In genomic region chr3:165194477-165195135, GRCh38 we compare ENCODE assay signal across 16 cellular contexts. TPM values are rescaled to one million over a fixed set of nuclear protein-coding genes. Genes with fewer than 3 reads are reported as not detected.
DNase-seq lines count a peak whose midpoint lies in the region; ATAC-seq, FAIRE-seq and TF ChIP-seq lines count a peak whose summit lies in the region.
"Had no signal": no experiment of that assay in that cellular context is flagged by ENCODE, and none has a peak within 500 bp of the region (broad histone marks: within the 10 kb centered on the region; RNA-seq: fewer than 3 reads in every experiment).

No MANE protein-coding gene starts in this region.

- H3K27ac Mint-ChIP-seq in activated naive CD4-positive, alpha-beta T cell treated with anti-CD3 and anti-CD28 coated beads, Interleukin-2, amount 10 ng/mL, durations not matched to agents 7 days and 5 days: peak overlapping the region; percentile 79
- H3K27ac Mint-ChIP-seq in activated naive CD4-positive, alpha-beta T cell treated with anti-CD3 and anti-CD28 coated beads, Interleukin-2, amount 50 U/mL, for 72 hours: no peak overlapping the region
- H3K27ac Mint-ChIP-seq: activated CD8-positive, alpha-beta T cell treated with anti-CD3 and anti-CD28 coated beads, Interleukin-2, amount 10 ng/mL, durations not matched to agents 7 days and 5 days; memory B cell had no signal

- FAIRE-seq in RCC 7860 (lab: Jason Lieb, UNC): no peak
- FAIRE-seq: GM12891 had no signal

- TF ChIP-seq EP300 in suprapubic skin (IDR thresholded peaks at IDR 0.05): no peak

- H3K27me3 Mint-ChIP-seq in activated naive CD4-positive, alpha-beta T cell treated with anti-CD3 and anti-CD28 coated beads, Interleukin-2, amount 10 ng/mL, durations not matched to agents 7 days and 5 days: peaks cover 54% of the 10 kb centered on the region

- peaks cover 3% of the 10 kb centered on the region for H3K36me3 Mint-ChIP-seq in activated naive CD4-positive, alpha-beta T cell treated with anti-CD3 and anti-CD28 coated beads, Interleukin-2, amount 10 ng/mL, durations not matched to agents 7 days and 5 days
- peaks cover 11 to 19% of the 10 kb centered on the region in 2 donors for H3K36me3 Mint-ChIP-seq in activated naive CD4-positive, alpha-beta T cell treated with anti-CD3 and anti-CD28 coated beads, Interleukin-2, amount 50 U/mL, for 72 hours

- CTCF ChIA-PET in activated naive CD4-positive, alpha-beta T cell treated with anti-CD3 and anti-CD28 coated beads, Interleukin-2, amount 10 ng/mL, durations not matched to agents 7 days and 5 days (lab: Charles Lee): no interaction called here

- H3K36me3 ChIP-seq in right lobe of liver (no peaks in the 10 kb centered on the region), suprapubic skin (no peaks in the 10 kb centered on the region)
- H3K36me3 ChIP-seq: gastrocnemius medialis had no signal

- WGBS in right lobe of liver (ENCODE audit: insufficient coverage, low coverage, low lambda C conversion rate, missing lambda C conversion rate): 8% methylated on average over 16 of the region's 16 CpGs
- WGBS in suprapubic skin: 9% methylated on average over 16 of the region's 16 CpGs

- peaks cover 5% of the 10 kb centered on the region for H3K4me1 Mint-ChIP-seq in activated naive CD4-positive, alpha-beta T cell treated with anti-CD3 and anti-CD28 coated beads, Interleukin-2, amount 10 ng/mL, durations not matched to agents 7 days and 5 days

- intact Hi-C loops in right lobe of liver (cut with DNase I): no loop called here

- no peak overlapping the region for H3K4me3 Mint-ChIP-seq in activated naive CD4-positive, alpha-beta T cell treated with anti-CD3 and anti-CD28 coated beads, Interleukin-2, amount 10 ng/mL, durations not matched to agents 7 days and 5 days
- H3K4me3 Mint-ChIP-seq: activated CD8-positive, alpha-beta T cell treated with anti-CD3 and anti-CD28 coated beads, Interleukin-2, amount 10 ng/mL, durations not matched to agents 7 days and 5 days; memory B cell had no signal

- TF ChIP-seq CTCF in right lobe of liver (IDR thresholded peaks at IDR 0.05) (no peak), suprapubic skin (IDR thresholded peaks at IDR 0.05) (no peak)

- no peak for DNase-seq in activated naive CD4-positive, alpha-beta T cell treated with anti-CD3 and anti-CD28 coated beads, Interleukin-2, amount 10 ng/mL, durations not matched to agents 7 days and 5 days
- DNase-seq in activated naive CD4-positive, alpha-beta T cell treated with anti-CD3 and anti-CD28 coated beads, Interleukin-2, amount 50 U/mL, for 72 hours (ENCODE audit: low spot score in 2 of 2): no peak
- peak; percentile 26 for DNase-seq in cerebellum (ENCODE audit: low spot score)
- DNase-seq in right lobe of liver: no peak
- DNase-seq in suprapubic skin (ENCODE audit: low spot score in 2 of 2): no peak
- no peak for DNase-seq in RCC 7860 (ENCODE audit: low spot score)
- no peak for DNase-seq in DMS 273 (lab: John Stamatoyannopoulos, UW; ENCODE audit: unreplicated experiment)
- DNase-seq in NCI-H1048 (lab: John Stamatoyannopoulos, UW): no peak
- DNase-seq: activated CD8-positive, alpha-beta T cell treated with anti-CD3 and anti-CD28 coated beads, Interleukin-2, amount 10 ng/mL, durations not matched to agents 7 days and 5 days; activated naive CD4-positive, alpha-beta T cell treated with anti-CD3 and anti-CD28 coated beads, Interleukin-2, amount 50 U/mL, for 16 hours; gastrocnemius medialis; PC-9 had no signal

- ATAC-seq in activated naive CD4-positive, alpha-beta T cell treated with anti-CD3 and anti-CD28 coated beads, Interleukin-2, amount 50 U/mL, for 72 hours: no peak
- ATAC-seq in right lobe of liver: peak in 1 of 4 donors; percentile 19
- ATAC-seq: gastrocnemius medialis had no signal

- H3K27me3 ChIP-seq in right lobe of liver: peaks cover 0 to 4% of the 10 kb centered on the region in 2 donors
- peaks cover 73% of the 10 kb centered on the region for H3K27me3 ChIP-seq in suprapubic skin

- peak overlapping the region; percentile 0 to 61 (median 54) for H3K4me3 ChIP-seq in right lobe of liver
- peak overlapping the region; percentile 46 for H3K4me3 ChIP-seq in suprapubic skin
- H3K4me3 ChIP-seq: PC-9 had no signal

- no peaks in the 10 kb centered on the region for H3K9me3 Mint-ChIP-seq in activated naive CD4-positive, alpha-beta T cell treated with anti-CD3 and anti-CD28 coated beads, Interleukin-2, amount 10 ng/mL, durations not matched to agents 7 days and 5 days
- H3K9me3 Mint-ChIP-seq in activated naive CD4-positive, alpha-beta T cell treated with anti-CD3 and anti-CD28 coated beads, Interleukin-2, amount 50 U/mL, for 72 hours: peaks cover 4 to 5% of the 10 kb centered on the region in 2 donors
- H3K9me3 Mint-ChIP-seq: memory B cell had no signal

- no peak overlapping the region for H3K27ac ChIP-seq in right lobe of liver
- no peak overlapping the region for H3K27ac ChIP-seq in suprapubic skin
- H3K27ac ChIP-seq: gastrocnemius medialis, PC-9, skin epidermis had no signal

- H3K4me1 ChIP-seq in right lobe of liver (peaks cover 0 to 13% (median 0%) of the 10 kb centered on the region in 4 donors), suprapubic skin (peaks cover 41% of the 10 kb centered on the region)

- H3K9me3 ChIP-seq in right lobe of liver: no peaks in the 10 kb centered on the region
- no peaks in the 10 kb centered on the region for H3K9me3 ChIP-seq in suprapubic skin
- H3K9me3 ChIP-seq: gastrocnemius medialis had no signal

- TF ChIP-seq POLR2A in right lobe of liver (IDR thresholded peaks at IDR 0.05): no peak
- no peak for TF ChIP-seq POLR2A in suprapubic skin (IDR thresholded peaks at IDR 0.05)

RNA-seq across cellular contexts. Expression of gene SLITRK3, which starts 1.6 kb away (rescaled TPM):
- not detected for total RNA-seq in activated naive CD4-positive, alpha-beta T cell treated with anti-CD3 and anti-CD28 coated beads, Interleukin-2, amount 50 U/mL, for 72 hours
- 14.3 TPM for total RNA-seq in cerebellum
- total RNA-seq in right lobe of liver: 10 to 100 TPM in 1 of 6 experiments, 1 to 10 TPM in 4, under 1 TPM in 1; 0.15 to 10.5 (median 3.6) TPM
- under 1 TPM in 1 of 4 donors, not detected in 3; 0.15 TPM for total RNA-seq in suprapubic skin
- total RNA-seq: activated CD8-positive, alpha-beta T cell treated with anti-CD3 and anti-CD28 coated beads, Interleukin-2, amount 10 ng/mL, durations not matched to agents 7 days and 5 days; gastrocnemius medialis; PC-9; T-helper 2 cell treated with Interferon-gamma antibody and Interleukin-4, amounts not matched to agents 100 ng/mL and 5 ng/mL, for 36 hours had no signal
